Comparison of ENCODE assay signal across 15 cellular contexts in genomic region chr3:124951511-124952390, GRCh38. TPM values are rescaled to one million over a fixed set of nuclear protein-coding genes. Genes with fewer than 3 reads are reported as not detected.
DNase-seq lines count a peak whose midpoint lies in the region; ATAC-seq, FAIRE-seq and TF ChIP-seq lines count a peak whose summit lies in the region.
"Had no signal": no experiment of that assay in that cellular context is flagged by ENCODE, and none has a peak within 500 bp of the region (broad histone marks: within the 10 kb centered on the region; RNA-seq: fewer than 3 reads in every experiment).

No MANE protein-coding gene starts in this region.

- H3K27ac ChIP-seq in astrocyte (ENCODE audit: low read depth, low read length) = peak overlapping the region; percentile 28
- peak overlapping the region; percentile 42 for H3K27ac ChIP-seq in muscle layer of duodenum (ENCODE audit: low read length)
- H3K27ac ChIP-seq: WERI-Rb-1 had no signal

- H3K4me1 Mint-ChIP-seq in astrocyte (ENCODE audit: low read depth, unreplicated experiment) = no peaks in the 10 kb centered on the region

- TF ChIP-seq CTCF in astrocyte (IDR thresholded peaks at IDR 0.05; ENCODE audit: insufficient read depth, low read depth, low read length) = no peak

- no peak overlapping the region for H3K4me2 ChIP-seq in astrocyte (ENCODE audit: low read length)

- no peak for FAIRE-seq in astrocyte (lab: Jason Lieb, UNC)

- no peak overlapping the region for H2AFZ ChIP-seq in astrocyte (ENCODE audit: low read depth, low read length)

- no peaks in the 10 kb centered on the region for H3K79me2 ChIP-seq in astrocyte (ENCODE audit: insufficient read depth, low read length)

- DNase-seq in Daoy (ENCODE audit: low read depth) (peak; percentile 44), MG63 (peak; percentile 50), astrocyte (ENCODE audit: low read depth) (peak; percentile 55), ureter (ENCODE audit: low spot score) (no peak), NCI-H524 treated with DMSO at 0.1 percent for 48 hours (lab: John Stamatoyannopoulos, UW) (no peak)
- DNase-seq: activated T-cell treated with anti-CD3 and anti-CD28 coated beads for 4 hours; hypothalamus; stimulated activated CD4-positive, alpha-beta T cell treated with anti-CD3 and anti-CD28 coated beads, Interleukin-4, amount 100 ng/mL, for 1 hour; stimulated activated naive CD4-positive, alpha-beta T cell treated with Interleukin-2 at 50 U/mL for 16 hours; WERI-Rb-1 had no signal

- no peaks in the 10 kb centered on the region for H3K36me3 ChIP-seq in MG63
- no peaks in the 10 kb centered on the region for H3K36me3 ChIP-seq in astrocyte (ENCODE audit: insufficient read depth, low read length)
- H3K36me3 ChIP-seq in muscle layer of duodenum (ENCODE audit: control insufficient read depth in 1 of 2, insufficient read depth in 2 of 2, low read length in 2 of 2) = no peaks in the 10 kb centered on the region
- H3K36me3 ChIP-seq: WERI-Rb-1 had no signal

- no peak overlapping the region for H3K9ac ChIP-seq in astrocyte (ENCODE audit: low read length)

- peaks cover 6% of the 10 kb centered on the region for H3K4me1 ChIP-seq in astrocyte (ENCODE audit: insufficient read depth, low read length)
- H3K4me1 ChIP-seq in muscle layer of duodenum (ENCODE audit: control insufficient read depth in 1 of 2, insufficient read depth in 2 of 2, low read length in 2 of 2) = no peaks in the 10 kb centered on the region
- H3K4me1 ChIP-seq: Caco-2 had no signal

- H3K27ac Mint-ChIP-seq in astrocyte (ENCODE audit: unreplicated experiment) = no peak overlapping the region

- H3K36me3 Mint-ChIP-seq in astrocyte (ENCODE audit: low read depth, unreplicated experiment) = no peaks in the 10 kb centered on the region

- H3K9me3 ChIP-seq in MG63 (peaks cover 7% of the 10 kb centered on the region), astrocyte (ENCODE audit: insufficient read depth, low read depth, low read length) (no peaks in the 10 kb centered on the region), muscle layer of duodenum (ENCODE audit: control insufficient read depth in 1 of 2, low read length in 2 of 2) (no peaks in the 10 kb centered on the region)

- H3K4me3 ChIP-seq in MG63 = no peak overlapping the region
- H3K4me3 ChIP-seq in astrocyte (ENCODE audit: insufficient read depth, low read depth, low read length) = no peak overlapping the region
- H3K4me3 ChIP-seq in muscle layer of duodenum (ENCODE audit: low read depth in 1 of 2, low read length in 2 of 2) = no peak overlapping the region

- H3K27me3 ChIP-seq in MG63 (no peaks in the 10 kb centered on the region), astrocyte (ENCODE audit: insufficient read depth, low read length) (no peaks in the 10 kb centered on the region), muscle layer of duodenum (ENCODE audit: low read depth, low read length) (no peaks in the 10 kb centered on the region)

- no peak overlapping the region for H3K4me3 Mint-ChIP-seq in astrocyte (ENCODE audit: unreplicated experiment)

- H3K27me3 Mint-ChIP-seq in astrocyte (ENCODE audit: low read depth, unreplicated experiment) = no peaks in the 10 kb centered on the region

- no peak for ATAC-seq in activated CD4-positive, CD25-positive, alpha-beta regulatory T cell treated with anti-CD3 and anti-CD28 coated beads, Interleukin-2, amount 50 U/mL, for 24 hours
- no peak for ATAC-seq in GM18909 (IDR thresholded peaks at IDR 0.05; ENCODE audit: poor library complexity, unreplicated experiment)

- H4K20me1 ChIP-seq in astrocyte (ENCODE audit: insufficient read depth, low read length) = no peaks in the 10 kb centered on the region

- no peaks in the 10 kb centered on the region for H3K9me3 Mint-ChIP-seq in astrocyte (ENCODE audit: unreplicated experiment)

RNA-seq across cellular contexts. Expression of gene MUC13, which starts 17.2 kb away (rescaled TPM):
- 0.11 TPM in 1 of 2 replicates, not detected in the other for total RNA-seq in Daoy (2014; rRNA removed; shearing (Covaris generic))
- total RNA-seq in MG63 (2014; rRNA removed; shearing (Covaris generic); ENCODE audit: low replicate concordance) = not detected in 2 replicates
- total RNA-seq in astrocyte (not detected in 2 replicates), ureter (not detected)
- total RNA-seq: lung microvascular endothelial cell had no signal

Comparison
In these comparisons a context has a peak if more than half of its experiments do, and no peak if none do; other contexts are left out.
1. DNase-seq: peak in Daoy (single experiment), MG63 (single experiment) and astrocyte (single experiment); none in ureter (single experiment) and NCI-H524 treated with DMSO at 0.1 percent for 48 hours (single experiment).